Comparison of ENCODE assay signal across 11 cellular contexts in the genomic region with DNA sequence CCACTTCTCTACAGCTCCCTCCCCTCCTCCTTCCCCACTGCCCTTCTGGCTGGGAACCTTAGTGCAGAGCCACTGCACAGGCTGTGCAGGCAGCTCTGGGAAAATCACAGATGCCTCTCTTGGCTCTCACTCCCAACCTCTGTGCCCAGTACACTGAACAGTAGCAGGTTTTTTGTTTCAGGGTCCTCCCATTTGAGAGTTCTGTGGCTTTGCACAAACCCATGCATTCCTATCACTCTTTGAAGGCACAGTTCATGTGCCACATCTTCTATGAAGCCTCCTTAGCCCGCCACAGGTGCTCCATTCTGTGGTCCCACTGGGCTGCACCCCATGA.
DNase-seq lines count a peak whose midpoint lies in the region; ATAC-seq and TF ChIP-seq lines count a peak whose summit lies in the region.
"Had no signal": no experiment of that assay in that cellular context is flagged by ENCODE, and none has a peak within 500 bp of the region (broad histone marks: within the 10 kb centered on the region; RNA-seq: fewer than 3 reads in every experiment).

No MANE protein-coding gene starts in this region.

- H3K4me1 Mint-ChIP-seq in CD4-positive, alpha-beta T cell (ENCODE audit: low read depth): peaks cover 84% of the 10 kb centered on the region
- peaks cover 6% of the 10 kb centered on the region for H3K4me1 Mint-ChIP-seq in nephron progenitor cell
- H3K4me1 Mint-ChIP-seq: neural crest cell had no signal

- intact Hi-C loops in CD4-positive, alpha-beta T cell (cut with DNase I, micrococcal nuclease): loop anchor here in 1 of 2 experiments (5.0 kb wide), 1 partner anchor 48 kb away; no protein-coding TSS in a partner anchor

- H3K27ac ChIP-seq in CD4-positive, alpha-beta T cell (ENCODE audit: low read depth, low read length): peak overlapping the region; percentile 53
- H3K27ac ChIP-seq in RWPE2 (ENCODE audit: poor library complexity, severe bottlenecking): peak overlapping the region; percentile 54
- peak overlapping the region; percentile 62 for H3K27ac ChIP-seq in epithelial cell of prostate

- no peaks in the 10 kb centered on the region for H3K9me3 ChIP-seq in CD4-positive, alpha-beta T cell (ENCODE audit: control insufficient read depth, low read length)
- H3K9me3 ChIP-seq in RWPE2 (ENCODE audit: severe bottlenecking): no peaks in the 10 kb centered on the region

- H3K4me3 Mint-ChIP-seq in CD4-positive, alpha-beta T cell: peak overlapping the region; percentile 31
- H3K4me3 Mint-ChIP-seq in nephron progenitor cell: no peak overlapping the region
- H3K4me3 Mint-ChIP-seq: neural crest cell had no signal

- H3K27ac Mint-ChIP-seq in CD4-positive, alpha-beta T cell: peak overlapping the region; percentile 88
- peak overlapping the region; percentile 79 for H3K27ac Mint-ChIP-seq in nephron progenitor cell

- peaks cover 13% of the 10 kb centered on the region for H3K4me1 ChIP-seq in RWPE2 (ENCODE audit: insufficient read depth, poor library complexity, severe bottlenecking)

- no peak overlapping the region for H3K4me3 ChIP-seq in RWPE2 (ENCODE audit: severe bottlenecking)

- H3K36me3 ChIP-seq in RWPE2 (ENCODE audit: low read depth): no peaks in the 10 kb centered on the region

- peaks cover 5% of the 10 kb centered on the region for H3K9me3 Mint-ChIP-seq in CD4-positive, alpha-beta T cell
- peaks cover 2% of the 10 kb centered on the region for H3K9me3 Mint-ChIP-seq in nephron progenitor cell

- H3K27me3 ChIP-seq in CD4-positive, alpha-beta T cell (ENCODE audit: control insufficient read depth, insufficient read depth, low read length): no peaks in the 10 kb centered on the region
- H3K27me3 ChIP-seq in RWPE2 (ENCODE audit: insufficient read depth, poor library complexity, severe bottlenecking): no peaks in the 10 kb centered on the region

- CTCF ChIA-PET in CD4-positive, alpha-beta T cell (lab: Charles Lee): interaction anchor here (1.2 kb wide), 1 partner anchor 19 kb away, joined by 3 read pairs; no protein-coding TSS in a partner anchor

- no peaks in the 10 kb centered on the region for H3K36me3 Mint-ChIP-seq in CD4-positive, alpha-beta T cell (ENCODE audit: low read depth)
- H3K36me3 Mint-ChIP-seq in nephron progenitor cell (ENCODE audit: low read depth): peaks cover 9% of the 10 kb centered on the region

- TF ChIP-seq CTCF in CD4-positive, alpha-beta T cell (IDR thresholded peaks at IDR 0.05): no peak
- TF ChIP-seq CTCF in RWPE2 (IDR thresholded peaks at IDR 0.05; ENCODE audit: poor library complexity, severe bottlenecking) (no peak), nephron progenitor cell (IDR thresholded peaks at IDR 0.05) (no peak)

- H3K27me3 Mint-ChIP-seq in CD4-positive, alpha-beta T cell: no peaks in the 10 kb centered on the region
- H3K27me3 Mint-ChIP-seq in nephron progenitor cell (ENCODE audit: low read depth, poor library complexity): peaks cover 6% of the 10 kb centered on the region

- peak; percentile 8 for ATAC-seq in CD4-positive, alpha-beta T cell (ENCODE audit: poor library complexity)
- ATAC-seq in RWPE2 (ENCODE audit: low read depth) (peak; percentile 30), HG02938 (IDR thresholded peaks at IDR 0.05; ENCODE audit: unreplicated experiment) (no peak), GM18858 (IDR thresholded peaks at IDR 0.05; ENCODE audit: unreplicated experiment) (no peak), HG02623 (IDR thresholded peaks at IDR 0.05; ENCODE audit: unreplicated experiment) (no peak)

- POLR2A ChIA-PET in CD4-positive, alpha-beta T cell (lab: Charles Lee): interaction anchor here (1.0 to 3.1 kb wide), 13 partner anchors 12 to 184 kb away, joined by 3 to 38 read pairs (median 5); a partner anchor contains a TSS

- no peak for DNase-seq in CD4-positive, alpha-beta T cell
- DNase-seq in RWPE2 (ENCODE audit: low spot score): no peak
- no peak for DNase-seq in epithelial cell of prostate (ENCODE audit: low read depth, low spot score)
- DNase-seq in nephron progenitor cell: no peak
- no peak for DNase-seq in NCI-H2107 (lab: John Stamatoyannopoulos, UW)
- DNase-seq: foreskin melanocyte, H7 had no signal

Comparison
In these comparisons a context has a peak if more than half of its experiments do, and no peak if none do; other contexts are left out.
1. ATAC-seq: peak in CD4-positive, alpha-beta T cell (single experiment) and RWPE2 (single experiment); none in HG02938 (single experiment), GM18858 (single experiment) and HG02623 (single experiment).
2. Peak in every context shown above with its lines, with median percentiles within 50 percentile points of each other: H3K27ac ChIP-seq.